12 cellular contexts compared by ENCODE assay signal in the genomic region with DNA sequence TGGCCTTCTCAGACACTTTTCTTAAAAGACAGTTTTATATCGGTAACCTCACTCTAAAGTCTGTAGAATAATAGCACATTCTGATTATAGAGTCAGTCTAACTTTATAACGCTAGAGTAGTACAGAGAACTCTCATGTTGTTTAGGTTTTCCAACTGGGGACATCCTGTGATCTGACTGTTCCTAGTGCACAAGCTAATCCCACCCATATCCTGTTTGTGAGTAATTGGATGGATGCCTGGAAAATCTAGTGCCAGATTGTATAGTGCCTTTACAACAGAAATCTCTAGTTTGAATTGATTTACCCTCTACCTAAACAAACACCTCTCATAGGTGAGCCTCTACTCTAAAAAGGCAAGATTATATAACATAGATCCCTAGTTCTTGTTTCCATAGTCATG.
DNase-seq lines count a peak whose midpoint lies in the region; TF ChIP-seq lines count a peak whose summit lies in the region.
"Had no signal": no experiment of that assay in that cellular context is flagged by ENCODE, and none has a peak within 500 bp of the region (broad histone marks: within the 10 kb centered on the region; RNA-seq: fewer than 3 reads in every experiment).

No MANE protein-coding gene starts in this region.

- no peaks in the 10 kb centered on the region for H4K20me1 ChIP-seq in hepatocyte (ENCODE audit: insufficient read depth, poor library complexity, severe bottlenecking)

- no TSS peak for BruUV-seq in A673 (replicated peaks; lab: Mats Ljungman, UMichigan)

- intact Hi-C loops in A673 (cut with micrococcal nuclease; ENCODE audit: unreplicated experiment) = no loop called here

- H3K4me1 ChIP-seq in A673 (ENCODE audit: insufficient read depth, low read length, poor library complexity, severe bottlenecking) (no peaks in the 10 kb centered on the region), hepatocyte (ENCODE audit: insufficient read depth) (no peaks in the 10 kb centered on the region)
- H3K4me1 ChIP-seq: testis had no signal

- POLR2A ChIA-PET in A673 (lab: Charles Lee; ENCODE audit: low non-redundant PET) = no interaction called here

- H3K27ac ChIP-seq in A673 (ENCODE audit: low read depth, low read length, poor library complexity, severe bottlenecking) = no peak overlapping the region
- peak overlapping the region; percentile 35 for H3K27ac ChIP-seq in hepatocyte
- H3K27ac ChIP-seq in WERI-Rb-1 = no peak overlapping the region
- H3K27ac ChIP-seq: ascending aorta had no signal

- in situ Hi-C loops in astrocyte of the cerebellum (cut with HindIII; ENCODE audit: low sequenced_read_pairs) = no loop called here

- no peak for TF ChIP-seq CTCF in A673 (conservative IDR thresholded peaks at IDR 0.05; ENCODE audit: low read depth, low read length)
- TF ChIP-seq CTCF in astrocyte of the cerebellum (IDR thresholded peaks at IDR 0.05; ENCODE audit: low read depth, low read length, missing control alignments) = no peak
- TF ChIP-seq CTCF in hepatocyte (IDR thresholded peaks at IDR 0.05; ENCODE audit: poor library complexity) = no peak
- no peak for TF ChIP-seq CTCF in WERI-Rb-1 (IDR thresholded peaks at IDR 0.05; ENCODE audit: low read depth, low read length)

- H3K9me3 ChIP-seq in A673 (ENCODE audit: low read depth, low read length, poor library complexity, severe bottlenecking) (no peaks in the 10 kb centered on the region), hepatocyte (ENCODE audit: low read depth) (no peaks in the 10 kb centered on the region), WERI-Rb-1 (ENCODE audit: severe bottlenecking) (no peaks in the 10 kb centered on the region)
- H3K9me3 ChIP-seq: ascending aorta, testis had no signal

- no peak overlapping the region for H2AFZ ChIP-seq in hepatocyte

- 36% methylated on average over 2 of the region's 2 CpGs for WGBS in hepatocyte (ENCODE audit: low lambda C conversion rate, missing lambda C conversion rate)

- H3K36me3 ChIP-seq in A673 (ENCODE audit: insufficient read depth, low read length, poor library complexity, severe bottlenecking) (no peaks in the 10 kb centered on the region), hepatocyte (replicated peaks; ENCODE audit: insufficient read depth, low read depth) (no peaks in the 10 kb centered on the region), WERI-Rb-1 (no peaks in the 10 kb centered on the region)
- H3K36me3 ChIP-seq: ascending aorta had no signal

- H3K4me3 ChIP-seq in A673 (ENCODE audit: low read depth, low read length, poor library complexity, severe bottlenecking) (no peak overlapping the region), astrocyte of the cerebellum (ENCODE audit: low read depth, low read length) (no peak overlapping the region), hepatocyte (no peak overlapping the region), WERI-Rb-1 (ENCODE audit: low read depth, low read length) (no peak overlapping the region)
- H3K4me3 ChIP-seq: ascending aorta, testis had no signal

- H3K9me2 ChIP-seq in hepatocyte (replicated peaks; ENCODE audit: insufficient read depth) = no peaks in the 10 kb centered on the region

- H3K79me2 ChIP-seq in hepatocyte = peaks cover 26% of the 10 kb centered on the region

- H3K27me3 ChIP-seq in A673 (replicated peaks; ENCODE audit: insufficient read depth, low read depth, low read length, poor library complexity) = no peaks in the 10 kb centered on the region
- H3K27me3 ChIP-seq in hepatocyte = no peaks in the 10 kb centered on the region
- H3K27me3 ChIP-seq in WERI-Rb-1 (ENCODE audit: insufficient read depth, low read depth, severe bottlenecking) = no peaks in the 10 kb centered on the region
- H3K27me3 ChIP-seq: ascending aorta, testis had no signal

- no peak overlapping the region for H3K4me2 ChIP-seq in hepatocyte

- DNase-seq in A673 (ENCODE audit: low spot score) = peak; percentile 71
- DNase-seq in H4 (ENCODE audit: low spot score) = peak; percentile 78
- peak; percentile 75 for DNase-seq in astrocyte of the cerebellum (ENCODE audit: low read depth)
- DNase-seq in hepatocyte (ENCODE audit: low spot score) = peak; percentile 8
- DNase-seq in amygdala (lab: John Stamatoyannopoulos, UW) = no peak
- no peak for DNase-seq in iPS-NIHi11 (ENCODE audit: low spot score)
- DNase-seq in WERI-Rb-1 = no peak
- no peak for DNase-seq in activated CD4-positive, alpha-beta T cell treated with anti-CD3 and anti-CD28 coated beads, Interleukin-2, amount 50 U/mL, for 48 hours
- DNase-seq: activated CD4-positive, alpha-beta T cell treated with anti-CD3 and anti-CD28 coated beads for 1 hour; NCI-H446 treated with DMSO at 0.1 percent for 48 hours; testis had no signal

- CTCF ChIA-PET in A673 (lab: Charles Lee) = no interaction called here

Comparison
In these comparisons a context has a peak if more than half of its experiments do, and no peak if none do; other contexts are left out.
1. DNase-seq: peak in A673 (single experiment), H4 (single experiment), astrocyte of the cerebellum (single experiment) and hepatocyte (single experiment); none in amygdala (0 of 56), iPS-NIHi11 (single experiment), WERI-Rb-1 (single experiment) and activated CD4-positive, alpha-beta T cell treated with anti-CD3 and anti-CD28 coated beads, Interleukin-2, amount 50 U/mL, for 48 hours (0 of 2).